9 cellular contexts compared by ENCODE assay signal in the genomic region with DNA sequence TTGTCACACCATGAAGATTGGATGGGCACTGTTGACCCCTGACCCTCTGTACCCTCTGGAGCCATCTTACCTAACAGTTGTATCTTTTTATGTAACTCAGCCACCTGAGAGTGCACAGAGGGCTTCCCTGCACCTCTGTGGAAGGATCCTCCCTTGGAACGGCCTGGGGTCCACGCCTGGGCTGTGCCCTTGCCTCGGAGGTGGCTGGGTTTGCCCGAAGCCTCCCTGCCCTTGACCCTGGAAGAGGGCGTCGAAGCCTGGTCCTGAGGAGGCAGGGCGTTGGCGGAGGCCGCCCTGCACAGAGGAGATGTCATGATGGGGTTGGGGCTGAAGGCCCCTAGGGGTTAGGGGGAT. TPM values are rescaled to one million over a fixed set of nuclear protein-coding genes. Genes with fewer than 3 reads are reported as not detected.
DNase-seq lines count a peak whose midpoint lies in the region; ATAC-seq and TF ChIP-seq lines count a peak whose summit lies in the region.
"Had no signal": no experiment of that assay in that cellular context is flagged by ENCODE, and none has a peak within 500 bp of the region (broad histone marks: within the 10 kb centered on the region; RNA-seq: fewer than 3 reads in every experiment).

No MANE protein-coding gene starts in this region.

- WGBS in thymus, result 19% methylated on average over 9 of the region's 9 CpGs

- H3K9me3 ChIP-seq in Caco-2 (no peaks in the 10 kb centered on the region), HCT116 (ENCODE audit: control insufficient read depth in 1 of 2, insufficient read depth in 1 of 2, low read depth in 1 of 2, low read length in 2 of 2) (no peaks in the 10 kb centered on the region), thymus (ENCODE audit: control insufficient read depth) (no peaks in the 10 kb centered on the region)

- 0 out of 2 replicates have a peak, but pooled peaks cover 3% of the 10 kb centered on the region for H3K4me1 ChIP-seq in Caco-2
- H3K4me1 ChIP-seq in HCT116 (ENCODE audit: control insufficient read depth in 1 of 2, insufficient read depth in 2 of 2, low read length in 2 of 2), result peaks cover 11 to 17% of the 10 kb centered on the region in 2 experiments
- H3K4me1 ChIP-seq in thymus (ENCODE audit: control insufficient read depth, insufficient read depth, low read length), result peaks cover 10% of the 10 kb centered on the region

- ATAC-seq in HCT116 (peak; percentile 22), HG02870 (IDR thresholded peaks at IDR 0.05; ENCODE audit: unreplicated experiment) (no peak)

- H3K36me3 ChIP-seq in Caco-2 (ENCODE audit: control insufficient read depth, insufficient read depth, low read length) (peaks cover 4% of the 10 kb centered on the region), HCT116 (ENCODE audit: control insufficient read depth in 1 of 2, insufficient read depth in 2 of 2, low read length in 2 of 2) (peaks cover 15 to 16% of the 10 kb centered on the region in 2 experiments; a peak in 3 of 4 replicates), thymus (ENCODE audit: control insufficient read depth, insufficient read depth) (peaks cover 25% of the 10 kb centered on the region)

- BruUV-seq in Caco-2 (replicated peaks; lab: Mats Ljungman, UMichigan) (no TSS peak), HCT116 (replicated peaks; lab: Mats Ljungman, UMichigan) (no TSS peak)

- H3K4me3 Mint-ChIP-seq in Caco-2 (ENCODE audit: unreplicated experiment) (peak overlapping the region; percentile 100), immature natural killer cell (peak overlapping the region; percentile 99 to 100 (median 100))
- H3K4me3 Mint-ChIP-seq in activated CD4-positive, alpha-beta memory T cell treated with anti-CD3 and anti-CD28 coated beads for 36 hours, result peak overlapping the region; percentile 99

- H3K36me3 Mint-ChIP-seq in Caco-2 (ENCODE audit: insufficient read depth, unreplicated experiment) (peaks cover 43% of the 10 kb centered on the region), immature natural killer cell (peaks cover 3 to 11% (median 9%) of the 10 kb centered on the region in 3 donors)
- H3K36me3 Mint-ChIP-seq in activated CD4-positive, alpha-beta memory T cell treated with anti-CD3 and anti-CD28 coated beads for 36 hours, result peaks cover 20% of the 10 kb centered on the region

- no peaks in the 10 kb centered on the region for H3K27me3 ChIP-seq in Caco-2 (replicated peaks; ENCODE audit: control insufficient read depth, insufficient read depth, low read length)
- H3K27me3 ChIP-seq in HCT116 (ENCODE audit: insufficient read depth, low read length), result no peaks in the 10 kb centered on the region
- no peaks in the 10 kb centered on the region for H3K27me3 ChIP-seq in thymus (ENCODE audit: control insufficient read depth, insufficient read depth)

- H3K9me2 ChIP-seq in HCT116 (ENCODE audit: insufficient read depth), result no peaks in the 10 kb centered on the region

- H3K9ac ChIP-seq in HCT116 (ENCODE audit: low read length), result peak overlapping the region; percentile 54

- RAD21 ChIA-PET in HCT116 (lab: Charles Lee; ENCODE audit: low non-redundant PET in 1 of 2, low total read pairs in 2 of 2, uncharacterized antibody in 2 of 2, unreplicated experiment in 2 of 2), result interaction anchor here in 1 of 2 experiments (1.4 kb wide), 1 partner anchor 53 kb away, joined by 3 read pairs; no protein-coding TSS in a partner anchor

- H3K4me2 ChIP-seq in HCT116 (ENCODE audit: low read length), result peak overlapping the region; percentile 98

- peak overlapping the region; percentile 86 for H2AFZ ChIP-seq in HCT116 (ENCODE audit: low read depth, low read length, poor library complexity, severe bottlenecking)

- H3K4me3 ChIP-seq in Caco-2 (ENCODE audit: low read depth, low read length) (peak overlapping the region; percentile 45), HCT116 (replicated peaks in 1 of 2; ENCODE audit: low read depth in 1 of 2, low read length in 2 of 2) (peak overlapping the region; percentile 38 to 98), thymus (ENCODE audit: low read length) (peak overlapping the region; percentile 68)

- TF ChIP-seq POLR2A in HCT116 (IDR thresholded peaks at IDR 0.05; ENCODE audit: borderline replicate concordance, extremely low read depth, insufficient read depth, insufficient read length), result no peak

- H3K27ac ChIP-seq in HCT116 (ENCODE audit: low read depth, low read length) (peak overlapping the region; percentile 47; the same call in 1 of the 2 replicates), thymus (ENCODE audit: low read depth) (peak overlapping the region; percentile 76)

- no peak for DNase-seq in Caco-2
- no peak for DNase-seq in HCT116 (ENCODE audit: low read depth, low spot score)
- no peak for DNase-seq in activated CD4-positive, alpha-beta memory T cell treated with anti-CD3 and anti-CD28 coated beads for 36 hours
- no peak for DNase-seq in immature natural killer cell
- no peak for DNase-seq in HPDE6-E6E7 (ENCODE audit: extremely low spot score)
- DNase-seq in HEK293T (ENCODE audit: extremely low spot score), result no peak

- H3K27me3 Mint-ChIP-seq in Caco-2 (ENCODE audit: insufficient read depth, unreplicated experiment) (no peaks in the 10 kb centered on the region), immature natural killer cell (ENCODE audit: low read depth in 3 of 3) (peaks cover 5 to 8% (median 6%) of the 10 kb centered on the region in 3 donors)
- peaks cover 1% of the 10 kb centered on the region for H3K27me3 Mint-ChIP-seq in activated CD4-positive, alpha-beta memory T cell treated with anti-CD3 and anti-CD28 coated beads for 36 hours

- CTCF ChIA-PET in Caco-2 (lab: Charles Lee) (interaction anchor here (0.6 to 1.4 kb wide), 7 partner anchors 11 to 141 kb away, joined by 3 to 29 read pairs (median 14); partner anchors contain the start of genes EPOR, RGL3 and SWSAP1), HCT116 (lab: Charles Lee) (interaction anchor here (0.7 to 1.6 kb wide), 10 partner anchors 9 to 185 kb away, joined by 3 to 48 read pairs (median 5); partner anchors contain the start of genes ELOF1, EPOR, RGL3 and SWSAP1), HEK293T (lab: Yijun Ruan, JAX) (interaction anchor here (0.6 to 1.4 kb wide), 7 partner anchors 18 to 893 kb away, joined by 3 to 8 read pairs (median 3); partner anchors contain the start of gene TMEM205)
- CTCF ChIA-PET in activated CD4-positive, alpha-beta memory T cell treated with anti-CD3 and anti-CD28 coated beads for 36 hours (lab: Charles Lee), result interaction anchor here (0.6 to 2.8 kb wide), 8 partner anchors 12 to 191 kb away, joined by 4 to 18 read pairs (median 6); partner anchors contain the start of gene SWSAP1

- no peaks in the 10 kb centered on the region for H4K20me1 ChIP-seq in HCT116 (ENCODE audit: insufficient read depth)

- TF ChIP-seq RAD21 in HCT116 (IDR thresholded peaks at IDR 0.05; ENCODE audit: low read depth), result no peak

- H3K4me1 Mint-ChIP-seq in Caco-2 (ENCODE audit: low read depth, unreplicated experiment) (no peaks in the 10 kb centered on the region), immature natural killer cell (peaks cover 24 to 32% of the 10 kb centered on the region in 2 donors)
- peaks cover 24% of the 10 kb centered on the region for H3K4me1 Mint-ChIP-seq in activated CD4-positive, alpha-beta memory T cell treated with anti-CD3 and anti-CD28 coated beads for 36 hours (ENCODE audit: low read depth)

- H3K9me3 Mint-ChIP-seq in Caco-2 (ENCODE audit: unreplicated experiment), result no peaks in the 10 kb centered on the region
- no peaks in the 10 kb centered on the region for H3K9me3 Mint-ChIP-seq in activated CD4-positive, alpha-beta memory T cell treated with anti-CD3 and anti-CD28 coated beads for 36 hours
- H3K9me3 Mint-ChIP-seq in immature natural killer cell, result no peaks in the 10 kb centered on the region

- peaks cover 30% of the 10 kb centered on the region for H3K79me2 ChIP-seq in HCT116 (ENCODE audit: insufficient read depth, low read length)

- intact Hi-C loops in Caco-2 (cut with micrococcal nuclease; ENCODE audit: unreplicated experiment), result loop anchor here (1.0 kb wide), 2 partner anchors 53 to 88 kb away; partner anchors contain the start of genes CCDC159 and TMEM205
- intact Hi-C loops in HCT116 (cut with micrococcal nuclease), result loop anchor here (1.0 to 5.0 kb wide), 2 partner anchors 53 to 142 kb away; no protein-coding TSS in a partner anchor
- intact Hi-C loops in activated CD4-positive, alpha-beta memory T cell treated with anti-CD3 and anti-CD28 coated beads for 36 hours (cut with micrococcal nuclease), result loop anchor here (1.0 to 5.0 kb wide), 5 partner anchors 12 to 142 kb away; no protein-coding TSS in a partner anchor

- TF ChIP-seq CTCF in Caco-2 (IDR thresholded peaks at IDR 0.05; ENCODE audit: insufficient read depth in 1 of 2, low read depth in 1 of 2, low read length in 1 of 2, severe bottlenecking in 1 of 2, unreplicated experiment in 1 of 2) (no peak), HCT116 (IDR thresholded peaks at IDR 0.05 in 2 of 3, conservative IDR thresholded peaks at IDR 0.05 in 1 of 3; ENCODE audit: borderline replicate concordance in 1 of 3, insufficient read depth in 1 of 3, low read depth in 2 of 3, low read length in 2 of 3) (no peak)

- POLR2A ChIA-PET in Caco-2 (lab: Charles Lee) (interaction anchor here (1.0 to 1.8 kb wide), 4 partner anchors 16 to 94 kb away, joined by 4 to 14 read pairs (median 10); partner anchors contain the start of genes ECSIT, RGL3 and SWSAP1), HCT116 (lab: Charles Lee) (interaction anchor here (1.0 to 1.4 kb wide), 4 partner anchors 16 to 60 kb away, joined by 3 to 9 read pairs (median 5); partner anchors contain the start of gene EPOR), HEK293T (lab: Yijun Ruan, JAX) (interaction anchor here (0.6 to 1.8 kb wide), 9 partner anchors 9 to 60 kb away, joined by 3 to 12 read pairs (median 3); partner anchors contain the start of genes RGL3 and SWSAP1)
- POLR2A ChIA-PET in activated CD4-positive, alpha-beta memory T cell treated with anti-CD3 and anti-CD28 coated beads for 36 hours (lab: Charles Lee), result interaction anchor here (1.0 to 1.4 kb wide), 2 partner anchors 51 to 53 kb away, joined by 3 to 11 read pairs; no protein-coding TSS in a partner anchor

- peak overlapping the region; percentile 100 for H3K27ac Mint-ChIP-seq in Caco-2 (ENCODE audit: unreplicated experiment)
- H3K27ac Mint-ChIP-seq in activated CD4-positive, alpha-beta memory T cell treated with anti-CD3 and anti-CD28 coated beads for 36 hours, result peak overlapping the region; percentile 95
- H3K27ac Mint-ChIP-seq in immature natural killer cell, result peak overlapping the region; percentile 92 to 99 (median 98)

RNA-seq across cellular contexts. Expression of gene ODAD3, which starts 0.2 kb away (rescaled TPM):
- total RNA-seq in Caco-2 (2022), result not detected in 2 replicates
- total RNA-seq in HCT116 (2021; ENCODE audit: unreplicated experiment), result 0.52 TPM
- polyA plus RNA-seq in HCT116 (2012), result 0.17 and 0.21 TPM in 2 replicates
- under 1 TPM; 0.15 to 0.26 TPM for total RNA-seq in activated CD4-positive, alpha-beta memory T cell treated with anti-CD3 and anti-CD28 coated beads for 36 hours
- polyA plus RNA-seq in immature natural killer cell, result not detected
- polyA plus RNA-seq in thymus, result 0.64 TPM

RNA-seq across cellular contexts. Expression of gene PRKCSH, which starts 0.8 kb away (rescaled TPM):
- total RNA-seq in Caco-2 (2022) (412 and 456 TPM in 2 replicates), HCT116 (2021; ENCODE audit: unreplicated experiment) (425 TPM)
- polyA plus RNA-seq in HCT116 (2012), result 442 and 449 TPM in 2 replicates
- total RNA-seq in activated CD4-positive, alpha-beta memory T cell treated with anti-CD3 and anti-CD28 coated beads for 36 hours, result 100 to 1,000 TPM; 260 to 264 TPM
- polyA plus RNA-seq in immature natural killer cell (10 to 100 TPM; 13.7 to 75.6 (median 28.4) TPM), thymus (108 TPM)

RNA-seq across cellular contexts. Expression of gene RGL3, which starts 15.6 kb away (rescaled TPM):
- 53.1 and 58.8 TPM in 2 replicates for total RNA-seq in Caco-2 (2022)
- 99.2 TPM for total RNA-seq in HCT116 (2021; ENCODE audit: unreplicated experiment)
- 67.3 and 72.0 TPM in 2 replicates for polyA plus RNA-seq in HCT116 (2012)
- not detected for total RNA-seq in activated CD4-positive, alpha-beta memory T cell treated with anti-CD3 and anti-CD28 coated beads for 36 hours
- polyA plus RNA-seq in immature natural killer cell, result not detected
- polyA plus RNA-seq in thymus, result 5.3 TPM

RNA-seq across cellular contexts. Expression of gene ELAVL3, which starts 46.2 kb away (rescaled TPM):
- total RNA-seq in Caco-2 (2022) (not detected in 2 replicates), HCT116 (2021; ENCODE audit: unreplicated experiment) (0.05 TPM)
- polyA plus RNA-seq in HCT116 (2012), result 0.05 and 0.20 TPM in 2 replicates
- total RNA-seq in activated CD4-positive, alpha-beta memory T cell treated with anti-CD3 and anti-CD28 coated beads for 36 hours, result not detected
- polyA plus RNA-seq in immature natural killer cell (not detected), thymus (0.05 TPM)
- total RNA-seq: RPMI7951 had no signal

RNA-seq across cellular contexts. Expression of gene EPOR, which starts 50.6 kb away (rescaled TPM):
- total RNA-seq in Caco-2 (2022) (6.1 and 7.9 TPM in 2 replicates), HCT116 (2021; ENCODE audit: unreplicated experiment) (15.3 TPM)
- polyA plus RNA-seq in HCT116 (2012), result 16.0 and 17.5 TPM in 2 replicates
- total RNA-seq in activated CD4-positive, alpha-beta memory T cell treated with anti-CD3 and anti-CD28 coated beads for 36 hours, result 1 to 10 TPM; 8.6 to 9.0 TPM
- polyA plus RNA-seq in immature natural killer cell (1 to 10 TPM; 3.6 to 5.8 (median 5.4) TPM), thymus (5.0 TPM)

Comparison
In these comparisons a context has a peak if more than half of its experiments do, and no peak if none do; other contexts are left out.
1. RNA of gene RGL3, which starts 15.6 kb away (total RNA-seq): 99.2 TPM in HCT116 (single experiment) and 53.1 to 58.8 TPM in Caco-2; not detected in activated CD4-positive, alpha-beta memory T cell treated with anti-CD3 and anti-CD28 coated beads for 36 hours; every median in the first group is over 10 times any median in the second.
2. Peak in every context shown above with its lines, with median percentiles within 50 percentile points of each other: H3K4me3 ChIP-seq, H3K27ac Mint-ChIP-seq and H3K4me3 Mint-ChIP-seq.